Comparison of ENCODE assay signal across 11 cellular contexts in the genomic region with DNA sequence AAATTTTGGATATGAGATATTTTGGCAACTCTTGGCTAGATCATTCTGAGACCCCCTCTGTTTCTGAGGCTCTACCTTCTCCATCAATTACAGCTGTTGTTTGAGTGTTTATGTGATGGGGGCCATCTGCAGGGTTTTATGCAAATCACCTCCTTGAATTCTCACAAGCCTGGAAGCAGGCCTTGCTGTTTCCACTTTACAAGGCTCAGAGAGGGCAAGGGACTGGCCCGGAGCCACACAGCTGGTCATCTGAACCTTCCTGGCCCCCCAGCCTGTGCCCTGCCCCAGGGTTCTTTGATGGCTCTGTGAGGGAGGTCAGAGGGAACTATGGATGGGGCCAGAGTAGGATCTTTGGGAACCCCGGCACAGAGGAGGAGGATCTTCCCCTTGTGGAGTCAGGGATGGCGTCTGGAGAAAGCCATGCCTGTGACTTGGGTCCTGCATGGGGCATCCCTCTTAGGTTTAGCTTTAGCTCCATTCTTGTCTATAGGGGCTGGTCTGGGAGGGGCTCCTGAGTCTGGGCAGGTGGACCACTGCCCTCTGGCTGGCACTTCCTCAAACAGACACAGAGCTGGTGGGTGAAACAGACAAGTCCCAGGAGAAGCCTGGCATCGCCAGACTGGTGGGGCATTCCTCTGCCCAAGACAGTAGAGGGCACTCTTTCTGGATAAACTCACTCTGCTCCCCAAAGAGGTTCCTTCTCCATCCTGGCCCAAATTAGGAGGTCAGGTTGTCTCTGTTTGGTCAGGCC. TPM values are rescaled to one million over a fixed set of nuclear protein-coding genes. Genes with fewer than 3 reads are reported as not detected.
DNase-seq lines count a peak whose midpoint lies in the region; ATAC-seq and TF ChIP-seq lines count a peak whose summit lies in the region.
"Had no signal": no experiment of that assay in that cellular context is flagged by ENCODE, and none has a peak within 500 bp of the region (broad histone marks: within the 10 kb centered on the region; RNA-seq: fewer than 3 reads in every experiment).

No MANE protein-coding gene starts in this region.

- H3K36me3 ChIP-seq in PC-3 (ENCODE audit: low read depth, low read length) = no peaks in the 10 kb centered on the region
- H3K36me3 ChIP-seq in endodermal cell (ENCODE audit: control insufficient read depth, insufficient read depth, low read length) = no peaks in the 10 kb centered on the region

- H2AFZ ChIP-seq in PC-3 (ENCODE audit: low read length) = no peak overlapping the region

- H3K36me3 Mint-ChIP-seq in endodermal cell (ENCODE audit: low read depth) = no peaks in the 10 kb centered on the region

- POLR2A ChIA-PET in PC-3 (lab: Charles Lee; ENCODE audit: unreplicated experiment) = no interaction called here

- 94 to 95% methylated on average over 2 to 4 of the region's 4 CpGs for WGBS in endodermal cell (ENCODE audit: insufficient coverage in 1 of 2, insufficient read length in 1 of 2), 2 experiments

- H3K27ac Mint-ChIP-seq in endodermal cell = no peak overlapping the region
- H3K27ac Mint-ChIP-seq in stimulated activated naive CD8-positive, alpha-beta T cell treated with anti-CD3 and anti-CD28 coated beads, Interleukin-15, amount 100 ng/mL, for 72 hours = peak overlapping the region; percentile 57 to 63

- BruUV-seq in PC-3 (replicated peaks; lab: Mats Ljungman, UMichigan) = no TSS peak

- H3K27me3 ChIP-seq in PC-3 (ENCODE audit: low read length) (no peaks in the 10 kb centered on the region), endodermal cell (ENCODE audit: control insufficient read depth, insufficient read depth, low read length, poor library complexity, severe bottlenecking) (no peaks in the 10 kb centered on the region)

- TF ChIP-seq CTCF in PC-3 (conservative IDR thresholded peaks at IDR 0.05; ENCODE audit: low read depth, low read length) (peak; percentile 38), endodermal cell (conservative IDR thresholded peaks at IDR 0.05) (peak; percentile 36)

- no peaks in the 10 kb centered on the region for H3K79me2 ChIP-seq in PC-3 (ENCODE audit: low read length)

- no peak overlapping the region for H3K4me3 Mint-ChIP-seq in endodermal cell
- H3K4me3 Mint-ChIP-seq in stimulated activated naive CD8-positive, alpha-beta T cell treated with anti-CD3 and anti-CD28 coated beads, Interleukin-15, amount 100 ng/mL, for 72 hours = peak overlapping the region; percentile 37 to 62

- no peaks in the 10 kb centered on the region for H3K9me3 ChIP-seq in PC-3 (ENCODE audit: low read length)
- peaks cover 6% of the 10 kb centered on the region for H3K9me3 ChIP-seq in endodermal cell (ENCODE audit: control insufficient read depth, low read length)

- peak; percentile 57 for DNase-seq in activated CD8-positive, alpha-beta memory T cell treated with anti-CD3 and anti-CD28 coated beads for 24 hours
- no peak for DNase-seq in activated CD8-positive, alpha-beta memory T cell treated with anti-CD3 and anti-CD28 coated beads, Interleukin-2, amount 50 U/mL, for 4 hours
- DNase-seq in PC-3 = no peak
- DNase-seq in endodermal cell = no peak
- peak in 1 of 2 donors; percentile 1 for DNase-seq in stimulated activated naive CD8-positive, alpha-beta T cell treated with anti-CD3 and anti-CD28 coated beads, Interleukin-15, amount 100 ng/mL, for 72 hours
- DNase-seq in stimulated activated CD4-positive, alpha-beta T cell treated with anti-CD3 and anti-CD28 coated beads, Interleukin-15, amount 100 ng/mL, for 24 hours = no peak
- DNase-seq in epidermal melanocyte (ENCODE audit: insufficient read length, low spot score) = no peak
- DNase-seq: NCI-H2171, retina, T1000 had no signal

- intact Hi-C loops in PC-3 (cut with micrococcal nuclease) = no loop called here

- no peaks in the 10 kb centered on the region for H3K4me1 Mint-ChIP-seq in endodermal cell
- H3K4me1 Mint-ChIP-seq in stimulated activated naive CD8-positive, alpha-beta T cell treated with anti-CD3 and anti-CD28 coated beads, Interleukin-15, amount 100 ng/mL, for 72 hours = peaks cover 96% of the 10 kb centered on the region

- no peak overlapping the region for H3K4me3 ChIP-seq in PC-3 (ENCODE audit: low read length)
- no peak overlapping the region for H3K4me3 ChIP-seq in endodermal cell (ENCODE audit: low read length)

- CTCF ChIA-PET in PC-3 (lab: Charles Lee) = no interaction called here

- H3K4me1 ChIP-seq in PC-3 (ENCODE audit: insufficient read depth, low read length) (peaks cover 3% of the 10 kb centered on the region; the same call in 1 of the 2 replicates), endodermal cell (ENCODE audit: control insufficient read depth, insufficient read depth, low read length) (no peaks in the 10 kb centered on the region)

- H3K27ac ChIP-seq in PC-3 (ENCODE audit: low read length) (no peak overlapping the region), endodermal cell (ENCODE audit: low read depth, low read length) (no peak overlapping the region)

- H3K27me3 Mint-ChIP-seq in endodermal cell (ENCODE audit: insufficient read depth) = peaks cover 1% of the 10 kb centered on the region
- H3K27me3 Mint-ChIP-seq in stimulated activated naive CD8-positive, alpha-beta T cell treated with anti-CD3 and anti-CD28 coated beads, Interleukin-15, amount 100 ng/mL, for 72 hours = no peaks in the 10 kb centered on the region

- H3K9ac ChIP-seq in PC-3 (ENCODE audit: low read length) (no peak overlapping the region), endodermal cell (ENCODE audit: extremely low read depth, low read length, poor library complexity, severe bottlenecking) (no peak overlapping the region)

- ATAC-seq in PC-3 (no peak), GM21786 (IDR thresholded peaks at IDR 0.05; ENCODE audit: unreplicated experiment) (no peak)
- ATAC-seq in stimulated activated naive CD8-positive, alpha-beta T cell treated with anti-CD3 and anti-CD28 coated beads, Interleukin-15, amount 100 ng/mL, for 72 hours = no peak

- H3F3A ChIP-seq in PC-3 (ENCODE audit: low read length, unreplicated experiment) = no peaks in the 10 kb centered on the region

- no peaks in the 10 kb centered on the region for H3K9me2 ChIP-seq in PC-3 (replicated peaks; ENCODE audit: low read length)

- no peak overlapping the region for H3K4me2 ChIP-seq in PC-3 (ENCODE audit: low read length)

- peaks cover 8% of the 10 kb centered on the region for H3K9me3 Mint-ChIP-seq in endodermal cell
- H3K9me3 Mint-ChIP-seq in stimulated activated naive CD8-positive, alpha-beta T cell treated with anti-CD3 and anti-CD28 coated beads, Interleukin-15, amount 100 ng/mL, for 72 hours = no peaks in the 10 kb centered on the region

- H4K20me1 ChIP-seq in PC-3 (ENCODE audit: low read length) = no peaks in the 10 kb centered on the region

RNA-seq across cellular contexts. Expression of a gene that starts 26.2 kb away (rescaled TPM):
- total RNA-seq in PC-3 (2014; rRNA removed) (0.55 TPM in 1 of 2 replicates, not detected in the other), endodermal cell (under 1 TPM in 1 of 2 donors, not detected in 1; 0.18 TPM)
- 0.57 TPM for polyA plus RNA-seq in endodermal cell (2013, experiment 1 of 2)
- polyA plus RNA-seq in endodermal cell (2013, experiment 2 of 2) = 0.17 TPM
